17 cellular contexts compared by ENCODE assay signal in the genomic region with DNA sequence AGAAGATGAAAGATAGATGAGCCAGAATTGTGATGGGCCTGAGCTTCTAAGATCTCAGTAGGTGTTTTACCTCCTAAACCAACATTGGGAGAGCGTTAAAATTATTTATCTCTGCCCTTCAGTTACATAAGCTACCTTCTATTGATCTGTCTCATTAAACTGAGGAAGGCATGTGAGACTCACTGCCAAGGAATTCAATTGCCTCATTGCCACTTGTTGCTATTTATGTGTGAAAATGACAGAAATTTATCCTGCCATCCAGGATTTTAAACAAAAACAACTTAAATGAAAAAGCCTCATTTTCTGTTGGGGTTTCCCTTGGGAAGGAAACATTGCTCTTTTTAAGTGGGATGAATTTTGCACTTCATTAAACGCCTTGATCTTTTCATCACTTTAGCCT.
DNase-seq lines count a peak whose midpoint lies in the region; ATAC-seq and TF ChIP-seq lines count a peak whose summit lies in the region.
"Had no signal": no experiment of that assay in that cellular context is flagged by ENCODE, and none has a peak within 500 bp of the region (broad histone marks: within the 10 kb centered on the region; RNA-seq: fewer than 3 reads in every experiment).

No MANE protein-coding gene starts in this region.

- H3K4me2 ChIP-seq in IMR-90 (ENCODE audit: low read depth, low read length): no peak overlapping the region

- no peak for ATAC-seq in IMR-90 (ENCODE audit: low read depth)
- ATAC-seq in left cardiac atrium: no peak
- ATAC-seq in GM19023 (IDR thresholded peaks at IDR 0.05; ENCODE audit: unreplicated experiment): no peak
- ATAC-seq: Panc1, T-helper 17 cell had no signal

- dilution Hi-C loops in IMR-90 (cut with HindIII; ENCODE audit: low sequenced_read_pairs, unreplicated experiment): no loop called here

- CTCF ChIA-PET in IMR-90 (lab: Yijun Ruan, JAX): interaction anchor here (0.7 kb wide), 1 partner anchor 55 kb away, joined by 3 read pairs; no protein-coding TSS in a partner anchor

- no peak overlapping the region for H2BK5ac ChIP-seq in IMR-90 (ENCODE audit: low read depth, low read length, poor library complexity, severe bottlenecking)

- H2BK120ac ChIP-seq in IMR-90 (ENCODE audit: low read depth, low read length): no peak overlapping the region

- H3K4ac ChIP-seq in IMR-90 (ENCODE audit: low read depth, low read length): no peak overlapping the region

- H4K8ac ChIP-seq in IMR-90 (ENCODE audit: low read depth in 2 of 2, low read length in 2 of 2): no peak overlapping the region

- H3K23ac ChIP-seq in IMR-90 (ENCODE audit: low read depth, low read length): no peak overlapping the region

- intact Hi-C loops in IMR-90 (cut with micrococcal nuclease) (no loop called here), left cardiac atrium (cut with DNase I) (no loop called here), cardiac septum (cut with DNase I) (no loop called here)

- peaks cover 2% of the 10 kb centered on the region; the same call in 1 of the 2 replicates for H3K4me1 ChIP-seq in IMR-90 (ENCODE audit: control insufficient read depth, insufficient read depth, low read length)
- H3K4me1 ChIP-seq: SJSA1 had no signal

- DNase-seq in ELR (ENCODE audit: low read depth) (peak; percentile 30), IMR-90 (no peak), epithelial cell of prostate (ENCODE audit: low read depth, low spot score) (no peak), renal cortical epithelial cell (ENCODE audit: low read depth) (peak; percentile 49), left cardiac atrium (no peak), NCI-H2081 treated with DMSO at 0.1 percent for 48 hours (lab: John Stamatoyannopoulos, UW) (no peak), cardiac septum (ENCODE audit: low spot score) (no peak)
- DNase-seq: ACHN, KG1, NCI-H1417 treated with DMSO at 0.1 percent for 48 hours, NCI-H187 treated with DMSO at 0.1 percent for 48 hours, NCI-H226, NCI-H524 treated with DMSO at 0.1 percent for 48 hours, T-helper 17 cell had no signal

- H3K27me3 ChIP-seq in IMR-90 (ENCODE audit: control insufficient read depth, insufficient read depth, low read length): no peaks in the 10 kb centered on the region
- H3K27me3 ChIP-seq: SJSA1 had no signal

- no peak overlapping the region for H3K9ac ChIP-seq in IMR-90 (ENCODE audit: low read depth, low read length)

- no peak for TF ChIP-seq CTCF in IMR-90 (conservative IDR thresholded peaks at IDR 0.05; ENCODE audit: low read depth, low read length)

- H3K27ac ChIP-seq in IMR-90 (ENCODE audit: insufficient read depth, low read length) (no peak overlapping the region), epithelial cell of prostate (peak overlapping the region; percentile 19)
- H3K27ac ChIP-seq: SJSA1 had no signal

- POLR2A ChIA-PET in IMR-90 (lab: Charles Lee; ENCODE audit: unreplicated experiment): no interaction called here

- no peak overlapping the region for H4K91ac ChIP-seq in IMR-90 (ENCODE audit: insufficient read depth, low read depth, low read length)

- H3K18ac ChIP-seq in IMR-90 (ENCODE audit: low read depth, low read length): no peak overlapping the region

- no peak overlapping the region for H2AK5ac ChIP-seq in IMR-90 (ENCODE audit: low read depth, low read length)

- H4K20me1 ChIP-seq in IMR-90 (ENCODE audit: insufficient read depth, low read length): no peaks in the 10 kb centered on the region

- H3K56ac ChIP-seq in IMR-90 (ENCODE audit: extremely low read depth, insufficient read depth, low read length): no peak overlapping the region

- H3K9me3 ChIP-seq in IMR-90 (ENCODE audit: control insufficient read depth, insufficient read depth, low read length): peaks cover 2% of the 10 kb centered on the region; the same call in 1 of the 2 replicates

- no peaks in the 10 kb centered on the region for H3K9me1 ChIP-seq in IMR-90 (ENCODE audit: insufficient read depth, low read length)

- no peak overlapping the region for H2AFZ ChIP-seq in IMR-90 (replicated peaks; ENCODE audit: low read length, poor library complexity)

- H3K14ac ChIP-seq in IMR-90 (replicated peaks; ENCODE audit: low read depth, low read length): no peak overlapping the region

- no peak for TF ChIP-seq RAD21 in IMR-90 (IDR thresholded peaks at IDR 0.05; ENCODE audit: low read length)

- WGBS in IMR-90 (ENCODE audit: extremely low coverage in 2 of 2, insufficient read length in 1 of 2), 2 experiments: no CpG with 5 or more reads among the region's 2 CpGs

- BruUV-seq in IMR-90 (replicated peaks; lab: Mats Ljungman, UMichigan): no TSS peak

- H3K79me1 ChIP-seq in IMR-90 (ENCODE audit: low read depth in 1 of 2, low read length in 2 of 2): no peaks in the 10 kb centered on the region

- H3K4me3 ChIP-seq in IMR-90 (ENCODE audit: insufficient read depth, low read depth, low read length): no peak overlapping the region
- H3K4me3 ChIP-seq: SJSA1 had no signal

- H2BK20ac ChIP-seq in IMR-90 (ENCODE audit: low read depth, low read length): no peak overlapping the region

- in situ Hi-C loops in IMR-90 (cut with MboI; ENCODE audit: low sequenced_read_pairs): no loop called here

- no peak overlapping the region for H4K5ac ChIP-seq in IMR-90 (ENCODE audit: low read depth, low read length)

- H3K36me3 ChIP-seq in IMR-90 (ENCODE audit: control insufficient read depth, insufficient read depth, low read length): no peaks in the 10 kb centered on the region
- H3K36me3 ChIP-seq: SJSA1 had no signal

- TF ChIP-seq POLR2A in IMR-90 (IDR thresholded peaks at IDR 0.05; ENCODE audit: low read depth, low read length): no peak

- H2AK9ac ChIP-seq in IMR-90 (replicated peaks; ENCODE audit: low read depth, low read length, poor library complexity): no peak overlapping the region

- no peak overlapping the region for H2BK15ac ChIP-seq in IMR-90 (ENCODE audit: low read depth, low read length)

TF ChIP-seq in IMR-90, 13 proteins besides CTCF, POLR2A, EP300 and RAD21:
- peak; percentile 12; the same call in 1 of the 2 replicates for TF ChIP-seq CEBPB (IDR thresholded peaks at IDR 0.05; ENCODE audit: low read depth, low read length)
- no peak for TF ChIP-seq MAZ (IDR thresholded peaks at IDR 0.05; ENCODE audit: borderline replicate concordance, low read depth, low read length)
- no peak for TF ChIP-seq RFX5 (IDR thresholded peaks at IDR 0.05; ENCODE audit: low read depth, low read length)
TF ChIP-seq in IMR-90: peak in this region for 1.

Comparison
In these comparisons a context has a peak if more than half of its experiments do, and no peak if none do; other contexts are left out.
1. DNase-seq: peak in ELR (single experiment) and renal cortical epithelial cell (single experiment); none in IMR-90 (single experiment), epithelial cell of prostate (single experiment), left cardiac atrium (single experiment), NCI-H2081 treated with DMSO at 0.1 percent for 48 hours (single experiment) and cardiac septum (single experiment).